Comparison of ENCODE assay signal across 8 cellular contexts in genomic region chr6:43054206-43054943, GRCh38. TPM values are rescaled to one million over a fixed set of nuclear protein-coding genes. Genes with fewer than 3 reads are reported as not detected.
DNase-seq lines count a peak whose midpoint lies in the region; ATAC-seq and TF ChIP-seq lines count a peak whose summit lies in the region.

No MANE protein-coding gene starts in this region.

- no peak overlapping the region for H4K8ac ChIP-seq in mesendoderm (ENCODE audit: low read depth, low read length)

- intact Hi-C loops in heart right ventricle (cut with DNase I) = loop anchor here in 5 of 10 donors (5.0 to 10.0 kb wide), 5 partner anchors 37 to 150 kb away; partner anchors contain the start of genes CNPY3 (in 1 of the 5), KLHDC3 (in 1 of the 5) and MEA1 (in 1 of the 5)
- intact Hi-C loops in Right ventricle myocardium inferior (cut with DNase I) = loop anchor here (5.0 kb wide), 1 partner anchor 88 kb away; no protein-coding TSS in a partner anchor
- intact Hi-C loops in uterus (cut with DNase I; ENCODE audit: low total_unique reads) = no loop called here

- H3K27me3 ChIP-seq in heart right ventricle (no peaks in the 10 kb centered on the region), mesendoderm (ENCODE audit: insufficient read depth, low read length, poor library complexity) (no peaks in the 10 kb centered on the region), uterus (no peaks in the 10 kb centered on the region)

- 62 to 70% methylated on average over 17 of the region's 17 CpGs for WGBS in heart right ventricle, 2 donors
- WGBS in mesendoderm (ENCODE audit: extremely low coverage, insufficient coverage, low lambda C conversion rate) = no CpG with 5 or more reads among the region's 17 CpGs

- peaks cover 37% of the 10 kb centered on the region for H3K36me3 Mint-ChIP-seq in brain

- no peaks in the 10 kb centered on the region for H3K9me3 ChIP-seq in heart right ventricle
- H3K9me3 ChIP-seq in uterus = no peaks in the 10 kb centered on the region

- peak overlapping the region; percentile 98 to 99 (median 98) for H3K27ac Mint-ChIP-seq in brain

- H3K27me3 Mint-ChIP-seq in brain = peaks cover 6% of the 10 kb centered on the region

- H3K4ac ChIP-seq in mesendoderm (ENCODE audit: low read depth, low read length) = no peak overlapping the region

- H3K4me2 ChIP-seq in mesendoderm (ENCODE audit: low read length) = no peak overlapping the region

- H3K9me3 Mint-ChIP-seq in brain = no peaks in the 10 kb centered on the region

- H3K36me3 ChIP-seq in heart right ventricle = peaks cover 0 to 51% (median 14%) of the 10 kb centered on the region in 9 donors
- peaks cover 2% of the 10 kb centered on the region for H3K36me3 ChIP-seq in mesendoderm (ENCODE audit: control insufficient read depth, insufficient read depth, low read length)
- no peaks in the 10 kb centered on the region for H3K36me3 ChIP-seq in uterus

- no peak for TF ChIP-seq CTCF in heart right ventricle (IDR thresholded peaks at IDR 0.05)
- no peak for TF ChIP-seq CTCF in brain (conservative IDR thresholded peaks at IDR 0.05)
- no peak for TF ChIP-seq CTCF in uterus (IDR thresholded peaks at IDR 0.05)

- H3K79me2 ChIP-seq in mesendoderm (ENCODE audit: control insufficient read depth, insufficient read depth, low read length) = peaks cover 16% of the 10 kb centered on the region

- H2AK5ac ChIP-seq in mesendoderm (ENCODE audit: low read length) = no peak overlapping the region

- peaks cover 24% of the 10 kb centered on the region for H3K79me1 ChIP-seq in mesendoderm (ENCODE audit: low read length)

- peaks cover 61% of the 10 kb centered on the region for H3K4me1 Mint-ChIP-seq in brain

- H2BK5ac ChIP-seq in mesendoderm (ENCODE audit: low read length) = no peak overlapping the region

- no peak overlapping the region for H4K5ac ChIP-seq in mesendoderm (ENCODE audit: low read length)

- H3K23ac ChIP-seq in mesendoderm (ENCODE audit: low read length) = no peak overlapping the region

- H3K4me1 ChIP-seq in heart right ventricle (peaks cover 4 to 38% (median 27%) of the 10 kb centered on the region in 9 donors), mesendoderm (ENCODE audit: control insufficient read depth, low read depth, low read length) (peaks cover 8% of the 10 kb centered on the region), uterus (peaks cover 0 to 14% of the 10 kb centered on the region in 2 donors)

- TF ChIP-seq POLR2A in uterus (IDR thresholded peaks at IDR 0.05) = no peak

- H3K9ac ChIP-seq in mesendoderm (ENCODE audit: low read length) = peak overlapping the region; percentile 39

- H3K4me3 ChIP-seq in heart right ventricle (peak overlapping the region in 9 of 10 donors; percentile 40 to 78 (median 66)), mesendoderm (ENCODE audit: low read length) (no peak overlapping the region), uterus (peak overlapping the region; percentile 72 to 79)

- H3K4me3 Mint-ChIP-seq in brain = peak overlapping the region; percentile 92 to 96 (median 93)

- H2BK120ac ChIP-seq in mesendoderm (ENCODE audit: low read depth, low read length) = no peak overlapping the region

- H3K18ac ChIP-seq in mesendoderm (ENCODE audit: low read length) = no peak overlapping the region

- ATAC-seq in heart right ventricle (no peak), Right ventricle myocardium inferior (no peak), GM18907 (IDR thresholded peaks at IDR 0.05; ENCODE audit: unreplicated experiment) (no peak), HG02970 (IDR thresholded peaks at IDR 0.05; ENCODE audit: low FRiP score, unreplicated experiment) (no peak)

- H2BK15ac ChIP-seq in mesendoderm (replicated peaks; ENCODE audit: low read depth) = no peak overlapping the region

- H3K27ac ChIP-seq in heart right ventricle (peak overlapping the region; percentile 63 to 98 (median 96)), mesendoderm (ENCODE audit: low read depth, low read length) (no peak overlapping the region), uterus (peak overlapping the region; percentile 92 to 97)

- DNase-seq in heart right ventricle = no peak
- no peak for DNase-seq in Right ventricle myocardium inferior (ENCODE audit: missing footprints)
- no peak for DNase-seq in mesendoderm
- peak; percentile 35 to 43 for DNase-seq in uterus
- no peak for DNase-seq in NK-92 (lab: John Stamatoyannopoulos, UW; ENCODE audit: unreplicated experiment)

- H3K56ac ChIP-seq in mesendoderm (ENCODE audit: low read length) = no peak overlapping the region

RNA-seq across cellular contexts. Expression of gene CUL7, which starts 0.7 kb away (rescaled TPM):
- 10 to 100 TPM in 2 of 10 donors, 1 to 10 TPM in 8; 7.1 to 11.2 (median 8.6) TPM for total RNA-seq in heart right ventricle
- 1 to 10 TPM; 4.2 to 5.6 TPM for polyA plus RNA-seq in heart right ventricle
- total RNA-seq in Right ventricle myocardium inferior = 7.3 TPM
- 35.6 TPM for polyA plus RNA-seq in brain (ENCODE audit: insufficient read depth, low read depth, low replicate concordance)
- 5.4 TPM for polyA plus RNA-seq in mesendoderm (2013, experiment 1 of 2)
- polyA plus RNA-seq in mesendoderm (2013, experiment 2 of 2) = 5.2 TPM
- total RNA-seq in uterus = 10 to 100 TPM in 2 of 4 donors, 1 to 10 TPM in 2; 6.4 to 65.1 (median 18.9) TPM

RNA-seq across cellular contexts. Expression of gene MRPL2, which starts 4.9 kb away (rescaled TPM):
- 100 to 1,000 TPM in 3 of 10 donors, 10 to 100 TPM in 7; 76.0 to 139 (median 93.5) TPM for total RNA-seq in heart right ventricle
- polyA plus RNA-seq in heart right ventricle = 100 to 1,000 TPM; 141 to 165 TPM
- 99.7 TPM for total RNA-seq in Right ventricle myocardium inferior
- 123 TPM for polyA plus RNA-seq in brain (ENCODE audit: insufficient read depth, low read depth, low replicate concordance)
- 59.0 TPM for polyA plus RNA-seq in mesendoderm (2013, experiment 1 of 2)
- 62.6 TPM for polyA plus RNA-seq in mesendoderm (2013, experiment 2 of 2)
- total RNA-seq in uterus = 10 to 100 TPM; 14.4 to 44.4 (median 16.1) TPM

RNA-seq across cellular contexts. Expression of gene KLC4, which starts 5.1 kb away (rescaled TPM):
- total RNA-seq in heart right ventricle = 10 to 100 TPM; 26.3 to 34.2 (median 28.3) TPM
- 10 to 100 TPM; 17.9 to 43.7 TPM for polyA plus RNA-seq in heart right ventricle
- 30.0 TPM for total RNA-seq in Right ventricle myocardium inferior
- polyA plus RNA-seq in brain (ENCODE audit: insufficient read depth, low read depth, low replicate concordance) = 81.2 TPM
- 11.9 TPM for polyA plus RNA-seq in mesendoderm (2013, experiment 1 of 2)
- 12.4 TPM for polyA plus RNA-seq in mesendoderm (2013, experiment 2 of 2)
- total RNA-seq in uterus = 10 to 100 TPM in 3 of 4 donors, 1 to 10 TPM in 1; 2.8 to 30.6 (median 27.2) TPM

RNA-seq across cellular contexts. Expression of gene PTK7, which starts 21.7 kb away (rescaled TPM):
- total RNA-seq in heart right ventricle (1 to 10 TPM; 1.0 to 5.9 (median 2.2) TPM), Right ventricle myocardium inferior (1.7 TPM), uterus (100 to 1,000 TPM in 3 of 4 donors, 10 to 100 TPM in 1; 53.8 to 247 (median 153) TPM)
- polyA plus RNA-seq in heart right ventricle (1 to 10 TPM in 1 of 2 donors, under 1 TPM in 1; 0.80 to 6.3 TPM), brain (ENCODE audit: insufficient read depth, low read depth, low replicate concordance) (109 TPM)
- 62.6 TPM for polyA plus RNA-seq in mesendoderm (2013, experiment 1 of 2)
- 63.6 TPM for polyA plus RNA-seq in mesendoderm (2013, experiment 2 of 2)

RNA-seq across cellular contexts. Expression of gene RRP36, which starts 33.0 kb away (rescaled TPM):
- total RNA-seq in heart right ventricle (10 to 100 TPM; 21.4 to 35.3 (median 25.6) TPM), Right ventricle myocardium inferior (26.1 TPM), uterus (10 to 100 TPM; 30.5 to 57.2 (median 45.9) TPM)
- polyA plus RNA-seq in heart right ventricle (10 to 100 TPM; 19.4 to 43.6 TPM), brain (ENCODE audit: insufficient read depth, low read depth, low replicate concordance) (58.7 TPM)
- polyA plus RNA-seq in mesendoderm (2013, experiment 1 of 2) = 126 TPM
- polyA plus RNA-seq in mesendoderm (2013, experiment 2 of 2) = 127 TPM

Comparison
In these comparisons a context has a peak if more than half of its experiments do, and no peak if none do; other contexts are left out.
1. DNase-seq: peak in uterus (2 of 2); none in heart right ventricle (0 of 2), Right ventricle myocardium inferior (single experiment), mesendoderm (single experiment) and NK-92 (single experiment).